Comparison of ENCODE assay signal across 1 cellular context in genomic region chr22:50102946-50103345, GRCh38.
TF ChIP-seq lines count a peak whose summit lies in the region.

No MANE protein-coding gene starts in this region.

TF ChIP-seq in HepG2, 621 proteins besides CTCF, POLR2A, EP300 and RAD21 (continued from another document and continues in another):
- 0 out of 2 replicates have a peak, but pooled peaks have one; percentile 59 for TF ChIP-seq CREB3 (CRISPR knock-in tag; IDR thresholded peaks at IDR 0.05)
- TF ChIP-seq ZMYM3 (CRISPR knock-in tag; IDR thresholded peaks at IDR 0.05) = no peak
- TF ChIP-seq DPF2 (CRISPR knock-in tag; IDR thresholded peaks at IDR 0.05; ENCODE audit: borderline replicate concordance, low read depth) = no peak
- TF ChIP-seq NFE2 (CRISPR knock-in tag; IDR thresholded peaks at IDR 0.05) = no peak
- TF ChIP-seq ZNF343 (CRISPR knock-in tag; IDR thresholded peaks at IDR 0.05) = no peak
- TF ChIP-seq BHLHE40 (IDR thresholded peaks at IDR 0.05; ENCODE audit: low read length) = peak; percentile 92
- TF ChIP-seq IRF9 (CRISPR knock-in tag; IDR thresholded peaks at IDR 0.05; ENCODE audit: borderline replicate concordance) = peak; percentile 55; the same call in 1 of the 2 replicates
- TF ChIP-seq CBX1 (IDR thresholded peaks at IDR 0.05; ENCODE audit: low read depth) = no peak
- no peak for TF ChIP-seq TOPORS (CRISPR knock-in tag; IDR thresholded peaks at IDR 0.05)
- TF ChIP-seq GTF3A (CRISPR knock-in tag; conservative IDR thresholded peaks at IDR 0.05) = no peak
- TF ChIP-seq ZNF704 (CRISPR knock-in tag; IDR thresholded peaks at IDR 0.05; ENCODE audit: borderline replicate concordance) = peak; percentile 84; the same call in 1 of the 2 replicates
- peak; percentile 87 for TF ChIP-seq TFDP2 (CRISPR knock-in tag; IDR thresholded peaks at IDR 0.05)
- peak; percentile 87 for TF ChIP-seq MLX (CRISPR knock-in tag; IDR thresholded peaks at IDR 0.05)
- no peak for TF ChIP-seq ZNF598 (CRISPR knock-in tag; IDR thresholded peaks at IDR 0.05; ENCODE audit: borderline replicate concordance)
- TF ChIP-seq ZNF263 (CRISPR knock-in tag; IDR thresholded peaks at IDR 0.05) = 0 out of 2 replicates have a peak, but pooled peaks have one; percentile 46
- TF ChIP-seq CERS6 (CRISPR knock-in tag; IDR thresholded peaks at IDR 0.05) = 0 out of 2 replicates have a peak, but pooled peaks have one; percentile 12
- peak; percentile 37; the same call in 1 of the 2 replicates for TF ChIP-seq RXRB (CRISPR knock-in tag; IDR thresholded peaks at IDR 0.05; ENCODE audit: borderline replicate concordance)
- 0 out of 2 replicates have a peak, but pooled peaks have one; percentile 64 for TF ChIP-seq ZNF564 (CRISPR knock-in tag; IDR thresholded peaks at IDR 0.05)
- TF ChIP-seq SP4 (CRISPR knock-in tag; IDR thresholded peaks at IDR 0.05) = peak; percentile 52; the same call in 1 of the 2 replicates
- 0 out of 2 replicates have a peak, but pooled peaks have one; percentile 56 for TF ChIP-seq ZNF142 (CRISPR knock-in tag; IDR thresholded peaks at IDR 0.05)
- TF ChIP-seq ZNF510 (CRISPR knock-in tag; IDR thresholded peaks at IDR 0.05; ENCODE audit: low read depth) = no peak
- TF ChIP-seq JUNB (CRISPR knock-in tag; IDR thresholded peaks at IDR 0.05; ENCODE audit: borderline replicate concordance) = peak; percentile 60; the same call in 1 of the 2 replicates
- peak; percentile 47; the same call in 1 of the 2 replicates for TF ChIP-seq ARID5B (CRISPR knock-in tag; IDR thresholded peaks at IDR 0.05)
- no peak for TF ChIP-seq GLI4 (CRISPR knock-in tag; IDR thresholded peaks at IDR 0.05; ENCODE audit: borderline replicate concordance)
- peak; percentile 87; the same call in 1 of the 2 replicates for TF ChIP-seq ZNF138 (CRISPR knock-in tag; IDR thresholded peaks at IDR 0.05; ENCODE audit: low read depth)
- peak; percentile 37; the same call in 1 of the 2 replicates for TF ChIP-seq GFI1 (CRISPR knock-in tag; IDR thresholded peaks at IDR 0.05; ENCODE audit: borderline replicate concordance)
- peak; percentile 81; the same call in 1 of the 2 replicates for TF ChIP-seq ZNF737 (CRISPR knock-in tag; IDR thresholded peaks at IDR 0.05; ENCODE audit: borderline replicate concordance)
- TF ChIP-seq THAP11 (CRISPR knock-in tag; IDR thresholded peaks at IDR 0.05) = peak; percentile 56
- no peak for TF ChIP-seq ZBTB34 (CRISPR knock-in tag; IDR thresholded peaks at IDR 0.05)
- TF ChIP-seq SRSF9 (IDR thresholded peaks at IDR 0.05; ENCODE audit: borderline replicate concordance, insufficient read depth, low read depth, low read length, poor library complexity, severe bottlenecking) = no peak
- TF ChIP-seq ZBTB10 (CRISPR knock-in tag; IDR thresholded peaks at IDR 0.05; ENCODE audit: borderline replicate concordance) = no peak
- peak; percentile 52; the same call in 1 of the 2 replicates for TF ChIP-seq ZFP90 (CRISPR knock-in tag; IDR thresholded peaks at IDR 0.05; ENCODE audit: borderline replicate concordance)
- TF ChIP-seq ZIK1 (CRISPR knock-in tag; IDR thresholded peaks at IDR 0.05; ENCODE audit: borderline replicate concordance, low read depth) = peak; percentile 72; the same call in 1 of the 2 replicates
- TF ChIP-seq MYC (CRISPR knock-in tag; IDR thresholded peaks at IDR 0.05; ENCODE audit: borderline replicate concordance) = peak; percentile 92
- peak; percentile 76; the same call in 1 of the 2 replicates for TF ChIP-seq MXD1 (CRISPR knock-in tag; IDR thresholded peaks at IDR 0.05)
- peak; percentile 57; the same call in 1 of the 2 replicates for TF ChIP-seq ZNF792 (CRISPR knock-in tag; IDR thresholded peaks at IDR 0.05)
